In genomic region chr10:26733750-26734568, GRCh38 we compare ENCODE assay signal across 13 cellular contexts. TPM values are rescaled to one million over a fixed set of nuclear protein-coding genes. Genes with fewer than 3 reads are reported as not detected.
DNase-seq lines count a peak whose midpoint lies in the region; ATAC-seq and TF ChIP-seq lines count a peak whose summit lies in the region.
"Had no signal": no experiment of that assay in that cellular context is flagged by ENCODE, and none has a peak within 500 bp of the region (broad histone marks: within the 10 kb centered on the region; RNA-seq: fewer than 3 reads in every experiment).

No MANE protein-coding gene starts in this region.

- H3K4me1 ChIP-seq in DND-41 (ENCODE audit: insufficient read depth, low read length), result no peaks in the 10 kb centered on the region
- peaks cover 8% of the 10 kb centered on the region for H3K4me1 ChIP-seq in NT2/D1 (ENCODE audit: insufficient read depth, insufficient read length)

- ATAC-seq in DND-41 (ENCODE audit: insufficient read depth, low read depth), result 0 out of 3 replicates have a peak, but pooled peaks have one; percentile 33
- no peak for ATAC-seq in activated naive CD4-positive, alpha-beta T cell treated with anti-CD3 and anti-CD28 coated beads, Interleukin-2, amount 50 U/mL, for 72 hours

- H3K36me3 ChIP-seq in DND-41 (ENCODE audit: insufficient read depth, low read length) (peaks cover 92% of the 10 kb centered on the region), NT2/D1 (ENCODE audit: insufficient read depth, insufficient read length, low read length) (peaks cover 92% of the 10 kb centered on the region)

- no peak overlapping the region for H2AFZ ChIP-seq in DND-41 (ENCODE audit: low read depth, low read length)
- H2AFZ ChIP-seq: PC-9 had no signal

- DNase-seq in DND-41 (no peak), NT2/D1 (ENCODE audit: low read depth, low spot score) (peak; percentile 15), hippocampal formation (lab: John Stamatoyannopoulos, UW) (peak; percentile 30 to 53), nucleus accumbens (lab: John Stamatoyannopoulos, UW) (peak in 36 of 56 donors; percentile 13 to 71 (median 35)), NCI-H1694 (lab: John Stamatoyannopoulos, UW) (no peak), mucosa of gallbladder (ENCODE audit: low spot score) (no peak), NCI-H524 treated with DMSO at 0.1 percent for 48 hours (lab: John Stamatoyannopoulos, UW) (no peak)
- DNase-seq in activated naive CD4-positive, alpha-beta T cell treated with anti-CD3 and anti-CD28 coated beads, Interleukin-2, amount 50 U/mL, for 72 hours (ENCODE audit: low spot score in 2 of 2), result no peak
- DNase-seq: activated T-cell treated with anti-CD3 and anti-CD28 coated beads for 4 hours; CD4-positive, alpha-beta memory T cell; MV-4-11; PC-9 had no signal

- H3K9me3 ChIP-seq in DND-41 (ENCODE audit: insufficient read depth, low read length, severe bottlenecking), result no peaks in the 10 kb centered on the region
- H3K9me3 ChIP-seq in NT2/D1 (ENCODE audit: insufficient read depth, low read length), result no peaks in the 10 kb centered on the region

- H3K4me3 ChIP-seq in DND-41 (ENCODE audit: low read depth in 1 of 2, low read length in 2 of 2) (no peak overlapping the region), NT2/D1 (ENCODE audit: insufficient read length, low read depth) (no peak overlapping the region)
- H3K4me3 ChIP-seq: PC-9 had no signal

- H4K20me1 ChIP-seq in DND-41 (ENCODE audit: insufficient read depth, low read length), result no peaks in the 10 kb centered on the region

- H3K27me3 ChIP-seq in DND-41 (ENCODE audit: insufficient read depth, low read length, poor library complexity) (no peaks in the 10 kb centered on the region), NT2/D1 (ENCODE audit: insufficient read depth, insufficient read length) (no peaks in the 10 kb centered on the region)

- H3K9me3 Mint-ChIP-seq in activated naive CD4-positive, alpha-beta T cell treated with anti-CD3 and anti-CD28 coated beads, Interleukin-2, amount 50 U/mL, for 72 hours, result no peaks in the 10 kb centered on the region
- H3K9me3 Mint-ChIP-seq: CD4-positive, alpha-beta memory T cell; stimulated activated naive CD8-positive, alpha-beta T cell treated with anti-CD3 and anti-CD28 coated beads, Interleukin-15, Interleukin-2, amounts not matched to agents 100 ng/mL and 50 ng/mL, for 24 hours had no signal

- no peak overlapping the region for H3K27ac ChIP-seq in DND-41 (ENCODE audit: low read length)
- H3K27ac ChIP-seq: PC-9 had no signal

- peak overlapping the region in 1 of 2 donors; percentile 90 for H3K27ac Mint-ChIP-seq in activated naive CD4-positive, alpha-beta T cell treated with anti-CD3 and anti-CD28 coated beads, Interleukin-2, amount 50 U/mL, for 72 hours
- H3K27ac Mint-ChIP-seq: CD4-positive, alpha-beta memory T cell; stimulated activated naive CD8-positive, alpha-beta T cell treated with anti-CD3 and anti-CD28 coated beads, Interleukin-15, Interleukin-2, amounts not matched to agents 100 ng/mL and 50 ng/mL, for 24 hours had no signal

- H3K36me3 Mint-ChIP-seq in activated naive CD4-positive, alpha-beta T cell treated with anti-CD3 and anti-CD28 coated beads, Interleukin-2, amount 50 U/mL, for 72 hours, result peaks cover 12 to 33% of the 10 kb centered on the region in 2 donors

- no peak overlapping the region for H3K4me2 ChIP-seq in DND-41 (ENCODE audit: insufficient read depth, low read length)
- H3K4me2 ChIP-seq: PC-9 had no signal

- TF ChIP-seq CTCF in DND-41 (IDR thresholded peaks at IDR 0.05; ENCODE audit: borderline replicate concordance, extremely low read depth, low read length, poor library complexity, severe bottlenecking), result no peak

- H3K9ac ChIP-seq in DND-41 (ENCODE audit: low read depth, low read length), result no peak overlapping the region
- no peak overlapping the region for H3K9ac ChIP-seq in NT2/D1 (ENCODE audit: insufficient read length, low read depth)

- no peaks in the 10 kb centered on the region for H3K79me2 ChIP-seq in DND-41 (ENCODE audit: insufficient read depth, low read length)

RNA-seq across cellular contexts. Expression of gene PDSS1, which starts 36.5 kb away (rescaled TPM):
- 10 to 100 TPM; 11.5 to 17.6 TPM for total RNA-seq in activated naive CD4-positive, alpha-beta T cell treated with anti-CD3 and anti-CD28 coated beads, Interleukin-2, amount 50 U/mL, for 72 hours
- 4.1 TPM for total RNA-seq in mucosa of gallbladder

Comparison
In these comparisons a context has a peak if more than half of its experiments do, and no peak if none do; other contexts are left out.
1. DNase-seq: peak in NT2/D1 (single experiment), hippocampal formation (2 of 2) and nucleus accumbens (36 of 56); none in DND-41 (single experiment), NCI-H1694 (single experiment), activated naive CD4-positive, alpha-beta T cell treated with anti-CD3 and anti-CD28 coated beads, Interleukin-2, amount 50 U/mL, for 72 hours (0 of 2), mucosa of gallbladder (single experiment) and NCI-H524 treated with DMSO at 0.1 percent for 48 hours (single experiment).